19 cellular contexts compared by ENCODE assay signal in the genomic region with DNA sequence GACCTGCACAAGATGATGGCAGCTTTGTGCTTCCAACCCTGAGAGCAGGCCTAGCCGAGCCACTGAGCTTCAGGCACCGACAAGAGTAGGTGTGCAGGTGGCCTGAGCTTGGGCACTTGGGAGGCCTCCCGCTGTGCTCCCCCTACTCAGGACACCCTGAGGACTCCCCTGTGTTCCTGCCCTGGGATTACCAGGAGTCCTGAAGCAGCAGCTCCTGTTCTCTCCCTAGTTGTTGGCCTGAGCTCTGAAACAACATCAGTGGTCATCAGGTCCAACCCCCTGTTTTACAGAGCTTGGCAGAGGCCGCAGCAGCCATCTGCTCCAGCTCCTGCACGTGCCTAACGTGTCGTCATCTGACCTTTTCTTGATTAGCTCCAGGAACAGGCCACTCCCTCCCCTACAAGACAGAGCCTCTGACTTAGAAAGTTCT. TPM values are rescaled to one million over a fixed set of nuclear protein-coding genes. Genes with fewer than 3 reads are reported as not detected.
DNase-seq lines count a peak whose midpoint lies in the region; ATAC-seq and TF ChIP-seq lines count a peak whose summit lies in the region.
"Had no signal": no experiment of that assay in that cellular context is flagged by ENCODE, and none has a peak within 500 bp of the region (broad histone marks: within the 10 kb centered on the region; RNA-seq: fewer than 3 reads in every experiment).

No MANE protein-coding gene starts in this region.

- H3K27ac Mint-ChIP-seq in HFFc6 (0 out of 2 replicates have a peak overlapping the region, but pooled peaks have one; percentile 1), GM23338 (no peak overlapping the region)
- H3K27ac Mint-ChIP-seq in dendritic cell treated with granulocyte-macrophage colony-stimulating factor and Interleukin-4, amounts not matched to agents 40 ng/mL and 50 ng/mL, for 4 days: peak overlapping the region; percentile 11
- H3K27ac Mint-ChIP-seq in stimulated activated memory B cell treated with anti-CD40 and anti-IgM and Interleukin-4, amounts not matched to agents 10 μg/mL and 1 μg/mL and 100 μg/mL, for 72 hours: no peak overlapping the region
- H3K27ac Mint-ChIP-seq: activated CD4-positive, alpha-beta memory T cell treated with anti-CD3 and anti-CD28 coated beads, Interleukin-2, amount 10 ng/mL, durations not matched to agents 7 days and 5 days; activated T-helper 17 cell treated with anti-CD3 and anti-CD28 coated beads, Interleukin-2, amount 50 U/mL, for 72 hours; CD14-positive monocyte had no signal

- no peaks in the 10 kb centered on the region for H4K20me1 ChIP-seq in GM23338 (replicated peaks; ENCODE audit: insufficient read depth)

- H3K79me2 ChIP-seq in GM23338 (replicated peaks; ENCODE audit: insufficient read depth): no peaks in the 10 kb centered on the region

- DNase-seq in HFFc6 (peak; percentile 32), left colon (peak; percentile 48 to 71), dedifferentiated amniotic fluid mesenchymal stem cell (ENCODE audit: extremely low spot score) (no peak), GM23338 (ENCODE audit: low spot score) (no peak)
- DNase-seq: activated CD4-positive, alpha-beta memory T cell treated with anti-CD3 and anti-CD28 coated beads, Interleukin-2, amount 10 ng/mL, durations not matched to agents 7 days and 5 days; DMS79; effector CD4-positive, alpha-beta T cell; NCI-H2171 had no signal

- no peaks in the 10 kb centered on the region for H3K27me3 ChIP-seq in GM23338 (ENCODE audit: insufficient read depth)
- H3K27me3 ChIP-seq: ascending aorta, tibial nerve had no signal

- H3K4me2 ChIP-seq in GM23338: no peak overlapping the region

- ATAC-seq in left colon (peak; percentile 83), HG03432 (IDR thresholded peaks at IDR 0.05; ENCODE audit: unreplicated experiment) (no peak), GM23338 (no peak), GM18868 (IDR thresholded peaks at IDR 0.05; ENCODE audit: unreplicated experiment) (no peak)
- peak; percentile 24 for ATAC-seq in stimulated activated memory B cell treated with anti-CD40 and anti-IgM and Interleukin-4, amounts not matched to agents 10 μg/mL and 1 μg/mL and 100 μg/mL, for 72 hours
- ATAC-seq: activated T-helper 17 cell treated with anti-CD3 and anti-CD28 coated beads, Interleukin-2, amount 50 U/mL, for 72 hours had no signal

- no peak overlapping the region for H3K4me3 ChIP-seq in GM23338
- H3K4me3 ChIP-seq: ascending aorta, GM12878, tibial nerve had no signal

- no peaks in the 10 kb centered on the region for H3F3A ChIP-seq in GM23338 (replicated peaks; ENCODE audit: low read depth)

- H3K27ac ChIP-seq in GM23338 (ENCODE audit: low read depth): no peak overlapping the region
- H3K27ac ChIP-seq: ascending aorta had no signal

- H3K27me3 Mint-ChIP-seq in HFFc6 (ENCODE audit: insufficient read depth): peaks cover 1% of the 10 kb centered on the region; the same call in 1 of the 2 replicates
- H3K27me3 Mint-ChIP-seq in dendritic cell treated with granulocyte-macrophage colony-stimulating factor and Interleukin-4, amounts not matched to agents 40 ng/mL and 50 ng/mL, for 4 days: peaks cover 3% of the 10 kb centered on the region
- H3K27me3 Mint-ChIP-seq in stimulated activated memory B cell treated with anti-CD40 and anti-IgM and Interleukin-4, amounts not matched to agents 10 μg/mL and 1 μg/mL and 100 μg/mL, for 72 hours: no peaks in the 10 kb centered on the region
- peaks cover 2% of the 10 kb centered on the region for H3K27me3 Mint-ChIP-seq in GM23338 (ENCODE audit: insufficient read depth, low read depth, poor library complexity)
- H3K27me3 Mint-ChIP-seq: activated CD4-positive, alpha-beta memory T cell treated with anti-CD3 and anti-CD28 coated beads, Interleukin-2, amount 10 ng/mL, durations not matched to agents 7 days and 5 days; activated T-helper 17 cell treated with anti-CD3 and anti-CD28 coated beads, Interleukin-2, amount 50 U/mL, for 72 hours had no signal

- TF ChIP-seq CTCF in HFFc6 (IDR thresholded peaks at IDR 0.05): no peak
- TF ChIP-seq CTCF in GM23338 (conservative IDR thresholded peaks at IDR 0.05; ENCODE audit: low read depth in 2 of 2): no peak

- H3K36me3 Mint-ChIP-seq in HFFc6 (ENCODE audit: low read depth) (no peaks in the 10 kb centered on the region), GM23338 (ENCODE audit: low read depth) (no peaks in the 10 kb centered on the region)
- H3K36me3 Mint-ChIP-seq in dendritic cell treated with granulocyte-macrophage colony-stimulating factor and Interleukin-4, amounts not matched to agents 40 ng/mL and 50 ng/mL, for 4 days (ENCODE audit: low read depth): no peaks in the 10 kb centered on the region
- no peaks in the 10 kb centered on the region for H3K36me3 Mint-ChIP-seq in stimulated activated memory B cell treated with anti-CD40 and anti-IgM and Interleukin-4, amounts not matched to agents 10 μg/mL and 1 μg/mL and 100 μg/mL, for 72 hours
- H3K36me3 Mint-ChIP-seq: CD14-positive monocyte had no signal

- no peaks in the 10 kb centered on the region for H3K9me3 Mint-ChIP-seq in HFFc6
- H3K9me3 Mint-ChIP-seq in dendritic cell treated with granulocyte-macrophage colony-stimulating factor and Interleukin-4, amounts not matched to agents 40 ng/mL and 50 ng/mL, for 4 days: no peaks in the 10 kb centered on the region
- no peaks in the 10 kb centered on the region for H3K9me3 Mint-ChIP-seq in stimulated activated memory B cell treated with anti-CD40 and anti-IgM and Interleukin-4, amounts not matched to agents 10 μg/mL and 1 μg/mL and 100 μg/mL, for 72 hours
- no peaks in the 10 kb centered on the region for H3K9me3 Mint-ChIP-seq in GM23338
- H3K9me3 Mint-ChIP-seq: activated CD4-positive, alpha-beta memory T cell treated with anti-CD3 and anti-CD28 coated beads, Interleukin-2, amount 10 ng/mL, durations not matched to agents 7 days and 5 days; activated T-helper 17 cell treated with anti-CD3 and anti-CD28 coated beads, Interleukin-2, amount 50 U/mL, for 72 hours; CD14-positive monocyte had no signal

- no peaks in the 10 kb centered on the region for H3K4me1 ChIP-seq in GM23338 (ENCODE audit: insufficient read depth)
- H3K4me1 ChIP-seq: ascending aorta, tibial nerve had no signal

- peaks cover 26% of the 10 kb centered on the region for H3K4me1 Mint-ChIP-seq in HFFc6 (ENCODE audit: low read depth)
- H3K4me1 Mint-ChIP-seq in dendritic cell treated with granulocyte-macrophage colony-stimulating factor and Interleukin-4, amounts not matched to agents 40 ng/mL and 50 ng/mL, for 4 days (ENCODE audit: low read depth): peaks cover 19% of the 10 kb centered on the region
- no peaks in the 10 kb centered on the region for H3K4me1 Mint-ChIP-seq in stimulated activated memory B cell treated with anti-CD40 and anti-IgM and Interleukin-4, amounts not matched to agents 10 μg/mL and 1 μg/mL and 100 μg/mL, for 72 hours
- no peaks in the 10 kb centered on the region; the same call in 2 of the 3 replicates for H3K4me1 Mint-ChIP-seq in GM23338
- H3K4me1 Mint-ChIP-seq: activated CD4-positive, alpha-beta memory T cell treated with anti-CD3 and anti-CD28 coated beads, Interleukin-2, amount 10 ng/mL, durations not matched to agents 7 days and 5 days had no signal

- H2AFZ ChIP-seq in GM23338: no peak overlapping the region

- intact Hi-C loops in dendritic cell treated with granulocyte-macrophage colony-stimulating factor and Interleukin-4, amounts not matched to agents 40 ng/mL and 50 ng/mL, for 4 days (cut with micrococcal nuclease): no loop called here
- intact Hi-C loops in left colon (cut with DNase I, micrococcal nuclease): loop anchor here in 1 of 2 donors (5.0 kb wide), 1 partner anchor 104 kb away; no protein-coding TSS in a partner anchor

- no peaks in the 10 kb centered on the region for H3K36me3 ChIP-seq in GM23338 (ENCODE audit: insufficient read depth)
- H3K36me3 ChIP-seq: ascending aorta, tibial nerve had no signal

- H3K4me3 Mint-ChIP-seq in HFFc6 (no peak overlapping the region), GM23338 (no peak overlapping the region)
- H3K4me3 Mint-ChIP-seq in dendritic cell treated with granulocyte-macrophage colony-stimulating factor and Interleukin-4, amounts not matched to agents 40 ng/mL and 50 ng/mL, for 4 days: no peak overlapping the region
- no peak overlapping the region for H3K4me3 Mint-ChIP-seq in stimulated activated memory B cell treated with anti-CD40 and anti-IgM and Interleukin-4, amounts not matched to agents 10 μg/mL and 1 μg/mL and 100 μg/mL, for 72 hours
- H3K4me3 Mint-ChIP-seq: activated CD4-positive, alpha-beta memory T cell treated with anti-CD3 and anti-CD28 coated beads, Interleukin-2, amount 10 ng/mL, durations not matched to agents 7 days and 5 days; activated T-helper 17 cell treated with anti-CD3 and anti-CD28 coated beads, Interleukin-2, amount 50 U/mL, for 72 hours; CD14-positive monocyte had no signal

- no peaks in the 10 kb centered on the region for H3K9me2 ChIP-seq in GM23338 (ENCODE audit: insufficient read depth)

TF ChIP-seq in GM23338, 12 proteins besides CTCF, POLR2A, EP300 and RAD21:
- TF ChIP-seq JUNB (IDR thresholded peaks at IDR 0.05; ENCODE audit: unreplicated experiment) (no peak), EZH2 (IDR thresholded peaks at IDR 0.05; ENCODE audit: low read depth, unreplicated experiment) (no peak)

RNA-seq across cellular contexts. Expression of a gene that starts 8.0 kb away (rescaled TPM):
- total RNA-seq in HFFc6 (2021; fragmentation: NEBNext Ultra II Directional; extraction: Animal tissue kit (Norgen Biotek cat#: 25700)): under 1 TPM in 3 of 6 experiments, not detected in 3; 0.19 to 0.26 (median 0.21) TPM
- 1 to 10 TPM in 1 of 2 donors, under 1 TPM in 1; 0.84 to 1.0 TPM for total RNA-seq in left colon
- 0.16 and 1.3 TPM in 2 replicates for total RNA-seq in GM23338 (2014; rRNA removed; shearing (Covaris generic))
- 0.24 and 0.68 TPM in 2 replicates for polyA plus RNA-seq in GM23338 (2016; fragmentation: Nextera tagmentation; extraction: Ambion mirVana)
- total RNA-seq: activated CD4-positive, alpha-beta memory T cell treated with anti-CD3 and anti-CD28 coated beads, Interleukin-2, amount 10 ng/mL, durations not matched to agents 7 days and 5 days; ascending aorta; frontal cortex; GM12878; mononuclear cell had no signal

RNA-seq across cellular contexts. Expression of a gene that starts 17.0 kb away (rescaled TPM):
- total RNA-seq in HFFc6 (2021; fragmentation: NEBNext Ultra II Directional; extraction: Animal tissue kit (Norgen Biotek cat#: 25700)): under 1 TPM; 0.13 to 0.57 (median 0.26) TPM
- total RNA-seq in left colon: 10 to 100 TPM in 1 of 2 donors, 1 to 10 TPM in 1; 9.7 to 13.4 TPM
- total RNA-seq in GM23338 (2014; rRNA removed; shearing (Covaris generic)): 0.21 TPM in 1 of 2 replicates, not detected in the other
- polyA plus RNA-seq in GM23338 (2016; fragmentation: Nextera tagmentation; extraction: Ambion mirVana): 0.91 TPM in 1 of 2 replicates, not detected in the other
- total RNA-seq: mononuclear cell had no signal

RNA-seq across cellular contexts. Expression of a gene that starts 46.6 kb away (rescaled TPM):
- total RNA-seq in HFFc6 (2021; fragmentation: NEBNext Ultra II Directional; extraction: Animal tissue kit (Norgen Biotek cat#: 25700)): 100 to 1,000 TPM; 502 to 857 (median 524) TPM
- 100 to 1,000 TPM; 439 to 623 TPM for total RNA-seq in left colon
- total RNA-seq in GM23338 (2014; rRNA removed; shearing (Covaris generic)): 0.58 and 0.80 TPM in 2 replicates
- 0.87 and 1.8 TPM in 2 replicates for polyA plus RNA-seq in GM23338 (2016; fragmentation: Nextera tagmentation; extraction: Ambion mirVana)

Comparison
In these comparisons a context has a peak if more than half of its experiments do, and no peak if none do; other contexts are left out.
1. DNase-seq: peak in HFFc6 (single experiment) and left colon (2 of 2); none in dedifferentiated amniotic fluid mesenchymal stem cell (single experiment) and GM23338 (single experiment).
2. H3K27ac Mint-ChIP-seq: peak in HFFc6 (single experiment) and dendritic cell treated with granulocyte-macrophage colony-stimulating factor and Interleukin-4, amounts not matched to agents 40 ng/mL and 50 ng/mL, for 4 days (single experiment); none in stimulated activated memory B cell treated with anti-CD40 and anti-IgM and Interleukin-4, amounts not matched to agents 10 μg/mL and 1 μg/mL and 100 μg/mL, for 72 hours (single experiment) and GM23338 (single experiment).
3. ATAC-seq: peak in left colon (single experiment) and stimulated activated memory B cell treated with anti-CD40 and anti-IgM and Interleukin-4, amounts not matched to agents 10 μg/mL and 1 μg/mL and 100 μg/mL, for 72 hours (single experiment); none in HG03432 (single experiment), GM23338 (single experiment) and GM18868 (single experiment).
4. RNA of a gene that starts 46.6 kb away (total RNA-seq): 439 to 623 TPM in left colon and 502 to 857 TPM in HFFc6; 0.58 to 0.80 TPM in GM23338; every median in the first group is over 100 times any median in the second.